Comparison of ENCODE assay signal across 9 cellular contexts in genomic region chr19:52941941-52942370, GRCh38. TPM values are rescaled to one million over a fixed set of nuclear protein-coding genes. Genes with fewer than 3 reads are reported as not detected.
DNase-seq lines count a peak whose midpoint lies in the region; ATAC-seq, FAIRE-seq and TF ChIP-seq lines count a peak whose summit lies in the region.
"Had no signal": no experiment of that assay in that cellular context is flagged by ENCODE, and none has a peak within 500 bp of the region (broad histone marks: within the 10 kb centered on the region; RNA-seq: fewer than 3 reads in every experiment).

No MANE protein-coding gene starts in this region.

- no peak for TF ChIP-seq POLR2A in K562 (conservative IDR thresholded peaks at IDR 0.05)

- ATAC-seq in K562 = peak; percentile 74

- H3K4me1 ChIP-seq in NT2/D1 (ENCODE audit: insufficient read depth, insufficient read length) (no peaks in the 10 kb centered on the region), K562 (replicated peaks in 1 of 2; ENCODE audit: control insufficient read depth in 2 of 2, insufficient read depth in 2 of 2, low read length in 2 of 2) (peaks cover 20 to 37% of the 10 kb centered on the region in 2 experiments)

- H3K4me2 ChIP-seq in K562 (ENCODE audit: insufficient read depth, low read length) = peak overlapping the region; percentile 87

- no peak for TF ChIP-seq EP300 in K562 (IDR thresholded peaks at IDR 0.05; ENCODE audit: low read length)

- DNase-seq in DMS 273 (lab: John Stamatoyannopoulos, UW; ENCODE audit: unreplicated experiment) = peak; percentile 67
- DNase-seq in DMS 273 treated with DMSO at 0.1 percent for 48 hours (lab: John Stamatoyannopoulos, UW) = no peak
- no peak for DNase-seq in HFF-Myc (ENCODE audit: extremely low read depth, low read depth)
- no peak for DNase-seq in NT2/D1 (ENCODE audit: low read depth, low spot score)
- peak in 3 of 4 experiments; percentile 23 to 55 (median 29) for DNase-seq in K562 (ENCODE audit: extremely low read depth in 1 of 4, low spot score in 3 of 4)
- DNase-seq in islet precursor cell = peak; percentile 69
- DNase-seq in stimulated activated CD4-positive, alpha-beta T cell treated with anti-CD3 and anti-CD28 coated beads, Interleukin-4, amount 100 ng/mL, for 4 hours = peak; percentile 5 to 11
- no peak for DNase-seq in mesenteric fat pad (ENCODE audit: low spot score)

- H3K27me3 ChIP-seq in NT2/D1 (ENCODE audit: insufficient read depth, insufficient read length) (no peaks in the 10 kb centered on the region), K562 (ENCODE audit: control insufficient read depth in 2 of 2, insufficient read depth in 2 of 2, low read length in 2 of 2) (no peaks in the 10 kb centered on the region)

- no peaks in the 10 kb centered on the region for H3K9me1 ChIP-seq in K562 (ENCODE audit: control insufficient read depth, insufficient read depth, low read length)

- no peak for FAIRE-seq in K562 (lab: Jason Lieb, UNC)
- FAIRE-seq: A204.1 had no signal

- H3K9me3 ChIP-seq in NT2/D1 (ENCODE audit: insufficient read depth, low read length) = no peaks in the 10 kb centered on the region
- no peaks in the 10 kb centered on the region for H3K9me3 ChIP-seq in K562 (replicated peaks; ENCODE audit: control insufficient read depth, insufficient read depth, low read depth, low read length)

- 0% methylated on average over 25 of the region's 26 CpGs for WGBS in K562 (ENCODE audit: insufficient coverage, low coverage, missing lambda C conversion rate)

- peaks cover 9% of the 10 kb centered on the region for H3K36me3 ChIP-seq in NT2/D1 (ENCODE audit: insufficient read depth, insufficient read length, low read length)
- H3K36me3 ChIP-seq in K562 (ENCODE audit: control insufficient read depth, insufficient read depth, low read length) = peaks cover 14% of the 10 kb centered on the region; the same call in 2 of the 3 replicates

- no peak for TF ChIP-seq RAD21 in K562 (CRISPR knock-in tag; conservative IDR thresholded peaks at IDR 0.05 in 1 of 2, IDR thresholded peaks at IDR 0.05 in 1 of 2)

- H3K9ac ChIP-seq in NT2/D1 (ENCODE audit: insufficient read length, low read depth) (peak overlapping the region; percentile 80), K562 (ENCODE audit: insufficient read depth in 1 of 2, low read depth in 2 of 2, low read length in 2 of 2) (peak overlapping the region; percentile 91 to 96)

- CTCF ChIA-PET in K562 (lab: Yijun Ruan, JAX; ENCODE audit: low intra/inter-chr PET ratio) = no interaction called here

- POLR2A ChIA-PET in K562 (lab: Yijun Ruan, JAX) = interaction anchor here (0.7 to 1.4 kb wide), 2 partner anchors 18 to 189 kb away, joined by 3 to 4 read pairs; no protein-coding TSS in a partner anchor

- no peaks in the 10 kb centered on the region for H4K20me1 ChIP-seq in K562 (replicated peaks; ENCODE audit: control insufficient read depth, insufficient read depth, low read length)

- H3K4me3 ChIP-seq in HFF-Myc (replicated peaks; ENCODE audit: low read depth, low read length) = peak overlapping the region; percentile 54
- peak overlapping the region; percentile 59 for H3K4me3 ChIP-seq in NT2/D1 (ENCODE audit: insufficient read length, low read depth)
- peak overlapping the region; percentile 95 for H3K4me3 ChIP-seq in K562

- in situ Hi-C loops in K562 (cut with MboI) = no loop called here

- TSS peak; percentile 82 for BruUV-seq in K562 (replicated peaks; lab: Mats Ljungman, UMichigan)

- intact Hi-C loops in K562 (cut with micrococcal nuclease) = no loop called here

- peak overlapping the region; percentile 97 for H3K27ac ChIP-seq in K562 (ENCODE audit: extremely low read depth, low read depth, low read length)

- peak overlapping the region; percentile 92 for H2AFZ ChIP-seq in K562 (ENCODE audit: low read depth, low read length)

- TF ChIP-seq CTCF in HFF-Myc (IDR thresholded peaks at IDR 0.05; ENCODE audit: low read depth, low read length, missing control alignments) (no peak), K562 (IDR thresholded peaks at IDR 0.05 in 2 of 3, conservative IDR thresholded peaks at IDR 0.05 in 1 of 3; ENCODE audit: insufficient read depth in 2 of 3, low read depth in 1 of 3, low read length in 3 of 3) (no peak)

- peaks cover 55% of the 10 kb centered on the region for H3K79me2 ChIP-seq in K562 (ENCODE audit: control insufficient read depth, insufficient read depth, low read length)

TF ChIP-seq in K562, 482 proteins besides CTCF, POLR2A, EP300 and RAD21 (continues in another document):
- peak; percentile 51 to 90 for TF ChIP-seq E2F6 (IDR thresholded peaks at IDR 0.05; ENCODE audit: borderline replicate concordance in 1 of 2, extremely low read depth in 1 of 2, insufficient read depth in 1 of 2, insufficient read length in 1 of 2, low read depth in 1 of 2, low read length in 1 of 2, poor library complexity in 1 of 2, severe bottlenecking in 1 of 2)
- TF ChIP-seq ZNF274 (IDR thresholded peaks at IDR 0.05; ENCODE audit: borderline replicate concordance, low read depth, low read length) = no peak
- no peak for TF ChIP-seq SMAD2 (IDR thresholded peaks at IDR 0.05; ENCODE audit: low read depth, low read length)
- 0 out of 2 replicates have a peak, but pooled peaks have one; percentile 34 for TF ChIP-seq KAT7 (CRISPR knock-in tag; IDR thresholded peaks at IDR 0.05; ENCODE audit: borderline replicate concordance)

RNA-seq across cellular contexts. Expression of gene ZNF888, which starts 18.7 kb away (rescaled TPM):
- 11.0 and 36.0 TPM in 2 replicates for total RNA-seq in K562 (2011; cell fraction: chromatin; rRNA removed; ENCODE audit: low replicate concordance)
- total RNA-seq in K562 (2011; cell fraction: nucleolus; rRNA removed) = 7.5 and 10.3 TPM in 2 replicates
- total RNA-seq in K562 (2011; cell fraction: nucleoplasm; rRNA removed) = 12.6 and 13.6 TPM in 2 replicates
- total RNA-seq in K562 (2014; rRNA removed) (6.9 and 8.9 TPM in 2 replicates), K562 (2014; rRNA removed; fragmentation: Illumina TruSeq; extraction: Trizol) (13.3 and 15.5 TPM in 2 replicates), K562 (2015; rRNA removed; fragmentation: Illumina TruSeq; extraction: Trizol) (12.1 TPM in 2 replicates), K562 (2021) (8.3 and 10.7 TPM in 2 replicates), mesenteric fat pad (2.6 TPM)
- polyA plus RNA-seq in K562 (2011; rRNA removed) (9.6 and 12.5 TPM in 2 replicates), K562 (2014; fragmentation: Illumina TruSeq; extraction: Trizol) (9.9 and 10.1 TPM in 2 replicates), K562 (2014; fragmentation: Nextera tagmentation; extraction: Ambion mirVana) (1 to 10 TPM; 1.6 to 2.7 TPM), K562 (2014; rRNA removed) (4.5 and 5.9 TPM in 2 replicates)
- 2.2 and 4.6 TPM in 2 replicates for polyA plus RNA-seq in K562 (2011; cell fraction: cytosol; rRNA removed)
- 7.9 and 8.3 TPM in 2 replicates for polyA plus RNA-seq in K562 (2011; cell fraction: nucleus; rRNA removed)
- polyA plus RNA-seq in K562 (2012) = 7.5 and 8.1 TPM in 2 replicates
- 40.2 and 44.6 TPM in 2 replicates for polyA minus RNA-seq in K562 (2011; rRNA and poly(A)+ RNA removed)
- polyA minus RNA-seq in K562 (2011; cell fraction: cytosol; rRNA and poly(A)+ RNA removed) = 10.2 and 14.1 TPM in 2 replicates
- 7.1 and 13.7 TPM in 2 replicates for polyA minus RNA-seq in K562 (2011; cell fraction: nucleus; rRNA and poly(A)+ RNA removed)

RNA-seq across cellular contexts. Expression of gene ZNF816, which starts 20.7 kb away (rescaled TPM):
- 30.0 and 80.9 TPM in 2 replicates for total RNA-seq in K562 (2011; cell fraction: chromatin; rRNA removed; ENCODE audit: low replicate concordance)
- total RNA-seq in K562 (2011; cell fraction: nucleolus; rRNA removed) = 20.5 and 22.0 TPM in 2 replicates
- total RNA-seq in K562 (2011; cell fraction: nucleoplasm; rRNA removed) = 27.3 and 32.6 TPM in 2 replicates
- total RNA-seq in K562 (2014; rRNA removed) = 10.7 and 11.3 TPM in 2 replicates
- 23.4 and 24.0 TPM in 2 replicates for total RNA-seq in K562 (2014; rRNA removed; fragmentation: Illumina TruSeq; extraction: Trizol)
- total RNA-seq in K562 (2015; rRNA removed; fragmentation: Illumina TruSeq; extraction: Trizol) = 19.3 and 23.3 TPM in 2 replicates
- total RNA-seq in K562 (2021) = 12.0 and 15.5 TPM in 2 replicates
- 18.0 and 18.8 TPM in 2 replicates for polyA plus RNA-seq in K562 (2011; rRNA removed)
- 4.3 and 9.0 TPM in 2 replicates for polyA plus RNA-seq in K562 (2011; cell fraction: cytosol; rRNA removed)
- polyA plus RNA-seq in K562 (2011; cell fraction: nucleus; rRNA removed) = 11.3 and 15.3 TPM in 2 replicates
- 7.6 and 7.8 TPM in 2 replicates for polyA plus RNA-seq in K562 (2012)
- 13.0 and 13.1 TPM in 2 replicates for polyA plus RNA-seq in K562 (2014; fragmentation: Illumina TruSeq; extraction: Trizol)
- polyA plus RNA-seq in K562 (2014; fragmentation: Nextera tagmentation; extraction: Ambion mirVana) = 10 to 100 TPM; 11.1 to 17.0 TPM
- polyA plus RNA-seq in K562 (2014; rRNA removed) = 6.6 and 8.6 TPM in 2 replicates
- 30.0 and 35.9 TPM in 2 replicates for polyA minus RNA-seq in K562 (2011; rRNA and poly(A)+ RNA removed)
- 12.1 and 19.6 TPM in 2 replicates for polyA minus RNA-seq in K562 (2011; cell fraction: cytosol; rRNA and poly(A)+ RNA removed)
- 8.2 and 20.2 TPM in 2 replicates for polyA minus RNA-seq in K562 (2011; cell fraction: nucleus; rRNA and poly(A)+ RNA removed)
- 4.8 TPM for total RNA-seq in mesenteric fat pad

RNA-seq across cellular contexts. Expression of gene ZNF320, which starts 44.5 kb away (rescaled TPM):
- 55.5 and 61.4 TPM in 2 replicates for total RNA-seq in K562 (2011; cell fraction: chromatin; rRNA removed; ENCODE audit: low replicate concordance)
- total RNA-seq in K562 (2011; cell fraction: nucleolus; rRNA removed) = 37.0 and 39.7 TPM in 2 replicates
- total RNA-seq in K562 (2011; cell fraction: nucleoplasm; rRNA removed) = 68.2 and 105 TPM in 2 replicates
- total RNA-seq in K562 (2014; rRNA removed) (7.7 and 8.3 TPM in 2 replicates), K562 (2014; rRNA removed; fragmentation: Illumina TruSeq; extraction: Trizol) (14.6 and 16.1 TPM in 2 replicates), K562 (2015; rRNA removed; fragmentation: Illumina TruSeq; extraction: Trizol) (11.4 and 11.7 TPM in 2 replicates), K562 (2021) (11.9 and 14.2 TPM in 2 replicates), mesenteric fat pad (9.3 TPM)
- polyA plus RNA-seq in K562 (2011; rRNA removed) (25.4 and 25.6 TPM in 2 replicates), K562 (2014; fragmentation: Illumina TruSeq; extraction: Trizol) (8.3 and 11.4 TPM in 2 replicates), K562 (2014; fragmentation: Nextera tagmentation; extraction: Ambion mirVana) (1 to 10 TPM; 5.4 to 6.5 TPM), K562 (2014; rRNA removed) (11.0 and 15.6 TPM in 2 replicates)
- polyA plus RNA-seq in K562 (2011; cell fraction: cytosol; rRNA removed) = 17.0 and 19.1 TPM in 2 replicates
- 30.1 and 33.0 TPM in 2 replicates for polyA plus RNA-seq in K562 (2011; cell fraction: nucleus; rRNA removed)
- 6.8 and 8.5 TPM in 2 replicates for polyA plus RNA-seq in K562 (2012)
- polyA minus RNA-seq in K562 (2011; rRNA and poly(A)+ RNA removed) = 12.1 and 14.5 TPM in 2 replicates
- polyA minus RNA-seq in K562 (2011; cell fraction: cytosol; rRNA and poly(A)+ RNA removed) = 8.3 and 17.6 TPM in 2 replicates
- 12.3 and 13.2 TPM in 2 replicates for polyA minus RNA-seq in K562 (2011; cell fraction: nucleus; rRNA and poly(A)+ RNA removed)

Comparison
In these comparisons a context has a peak if more than half of its experiments do, and no peak if none do; other contexts are left out.
1. DNase-seq: peak in DMS 273 (single experiment), K562 (3 of 4), islet precursor cell (single experiment) and stimulated activated CD4-positive, alpha-beta T cell treated with anti-CD3 and anti-CD28 coated beads, Interleukin-4, amount 100 ng/mL, for 4 hours (2 of 2); none in DMS 273 treated with DMSO at 0.1 percent for 48 hours (single experiment), HFF-Myc (single experiment), NT2/D1 (single experiment) and mesenteric fat pad (single experiment).
2. Peak in every context shown above with its lines, with median percentiles within 50 percentile points of each other: H3K4me3 ChIP-seq.